Comparison of ENCODE assay signal across 9 cellular contexts in the genomic region with DNA sequence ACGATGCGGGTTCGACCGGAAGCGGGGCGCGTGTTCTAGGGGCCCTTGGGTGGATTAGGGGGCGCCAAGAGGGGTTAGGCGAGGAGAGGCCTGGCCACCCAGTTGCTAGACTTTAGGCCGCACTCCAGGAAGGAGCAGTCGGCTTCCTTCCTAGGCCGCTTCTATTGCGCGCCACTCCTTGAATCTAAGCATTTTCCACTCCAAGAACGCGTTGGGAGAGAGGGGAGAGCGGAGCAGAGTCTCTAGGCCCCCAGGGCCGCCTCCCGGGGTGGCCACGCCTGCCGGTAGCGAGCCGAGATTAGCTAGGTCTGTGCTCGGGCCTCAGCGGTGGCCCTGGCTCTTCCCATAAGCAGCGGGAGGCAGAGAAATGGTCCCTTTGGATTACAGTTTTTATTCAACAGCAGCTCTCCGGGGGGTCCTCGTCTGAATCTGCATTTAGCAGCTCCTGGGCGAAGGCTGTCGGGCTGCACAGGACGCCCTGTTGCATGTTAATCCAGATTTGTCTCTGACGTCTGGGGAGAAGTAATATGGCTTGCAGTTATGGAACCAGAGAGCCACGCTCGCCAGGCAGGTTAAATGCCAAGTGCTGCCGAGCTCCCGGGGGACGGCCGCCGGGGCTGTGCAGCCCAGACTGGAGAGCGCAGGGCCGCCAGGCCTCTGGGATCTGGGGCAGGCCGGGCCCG. TPM values are rescaled to one million over a fixed set of nuclear protein-coding genes. Genes with fewer than 3 reads are reported as not detected.
DNase-seq lines count a peak whose midpoint lies in the region; ATAC-seq and TF ChIP-seq lines count a peak whose summit lies in the region.
"Had no signal": no experiment of that assay in that cellular context is flagged by ENCODE, and none has a peak within 500 bp of the region (broad histone marks: within the 10 kb centered on the region; RNA-seq: fewer than 3 reads in every experiment).

No MANE protein-coding gene starts in this region.

- H3K4me1 ChIP-seq in colonic mucosa (no peaks in the 10 kb centered on the region), sigmoid colon (peaks cover 0 to 49% (median 41%) of the 10 kb centered on the region in 4 donors)

- no peak for TF ChIP-seq CTCF in colonic mucosa (IDR thresholded peaks at IDR 0.05)
- no peak for TF ChIP-seq CTCF in sigmoid colon (IDR thresholded peaks at IDR 0.05)

- H3K4me3 ChIP-seq in colonic mucosa (peak overlapping the region; percentile 10), sigmoid colon (peak overlapping the region; percentile 44 to 87 (median 84))

- no peak for ATAC-seq in GM21423 (IDR thresholded peaks at IDR 0.05; ENCODE audit: unreplicated experiment)
- ATAC-seq: activated T-cell treated with anti-CD3 and anti-CD28 coated beads, Interleukin-2, amount 50 U/mL, for 72 hours had no signal

- no peaks in the 10 kb centered on the region for H3K27me3 ChIP-seq in colonic mucosa
- no peaks in the 10 kb centered on the region for H3K27me3 ChIP-seq in sigmoid colon

- H3K36me3 ChIP-seq in colonic mucosa (no peaks in the 10 kb centered on the region), sigmoid colon (peaks cover 0 to 29% (median 3%) of the 10 kb centered on the region in 4 donors)

- H3K27ac ChIP-seq in colonic mucosa = peak overlapping the region; percentile 68
- peak overlapping the region; percentile 93 to 99 (median 98) for H3K27ac ChIP-seq in sigmoid colon

- WGBS in sigmoid colon, 2 donors = 38 to 77% methylated on average over 43 of the region's 43 CpGs

- H3K9me3 ChIP-seq in colonic mucosa (no peaks in the 10 kb centered on the region), sigmoid colon (no peaks in the 10 kb centered on the region)

- H3K9ac ChIP-seq in colonic mucosa (ENCODE audit: low read depth in 2 of 2, low read length in 2 of 2) = peak overlapping the region; percentile 34 to 54

- TF ChIP-seq EP300 in sigmoid colon (IDR thresholded peaks at IDR 0.05) = no peak

- intact Hi-C loops in colonic mucosa (cut with DNase I) = no loop called here
- intact Hi-C loops in sigmoid colon (cut with DNase I) = no loop called here

- DNase-seq in GDM1 (lab: John Stamatoyannopoulos, UW) (peak; percentile 27), colonic mucosa (no peak), iPS-NIHi11 (ENCODE audit: low spot score) (peak; percentile 64), sigmoid colon (peak; percentile 84), GM19240 (ENCODE audit: insufficient read length, low spot score) (no peak), NCI-H526 treated with DMSO at 0.1 percent for 48 hours (lab: John Stamatoyannopoulos, UW) (no peak), NCI-H510A treated with DMSO at 0.1 percent for 48 hours (lab: John Stamatoyannopoulos, UW) (no peak)
- DNase-seq: activated T-cell treated with anti-CD3 and anti-CD28 coated beads, Interleukin-2, amount 50 U/mL, for 72 hours had no signal

- TF ChIP-seq POLR2A in sigmoid colon (IDR thresholded peaks at IDR 0.05) = no peak

RNA-seq across cellular contexts. Expression of a gene that starts 11.4 kb away (rescaled TPM):
- total RNA-seq in colonic mucosa (10 to 100 TPM in 1 of 2 donors, 1 to 10 TPM in 1; 8.9 to 23.1 TPM), sigmoid colon (100 to 1,000 TPM; 108 to 144 (median 128) TPM)
- polyA plus RNA-seq in sigmoid colon = 10 to 100 TPM in 1 of 3 donors, 1 to 10 TPM in 2; 2.8 to 14.2 (median 7.8) TPM

Comparison
In these comparisons a context has a peak if more than half of its experiments do, and no peak if none do; other contexts are left out.
1. DNase-seq: peak in GDM1 (single experiment), iPS-NIHi11 (single experiment) and sigmoid colon (single experiment); none in colonic mucosa (single experiment), GM19240 (single experiment), NCI-H526 treated with DMSO at 0.1 percent for 48 hours (single experiment) and NCI-H510A treated with DMSO at 0.1 percent for 48 hours (single experiment).
2. RNA of a gene that starts 11.4 kb away (total RNA-seq): 108 to 144 TPM in sigmoid colon; 8.9 to 23.1 TPM in colonic mucosa; every median in the first group is over 4 times any median in the second.